ENCODE assay signal across 26 cellular contexts in genomic region chr15:65363306-65363705, GRCh38. TPM values are rescaled to one million over a fixed set of nuclear protein-coding genes. Genes with fewer than 3 reads are reported as not detected.
"Had no signal": no experiment of that assay in that cellular context is flagged by ENCODE, and none has a peak within 500 bp of the region (broad histone marks: within the 10 kb centered on the region; RNA-seq: fewer than 3 reads in every experiment).

No MANE protein-coding gene starts in this region.

- H3K9me3 ChIP-seq: Peyer's patch had no signal

- H3K36me3 ChIP-seq: brain microvascular endothelial cell, cardiac muscle cell, Peyer's patch had no signal

- H3K27ac ChIP-seq: brain microvascular endothelial cell, cardiac muscle cell, KMS-11, Peyer's patch, RWPE1 had no signal

- H3K4me3 ChIP-seq: cardiac muscle cell, Peyer's patch had no signal

- H3K4me1 Mint-ChIP-seq: activated CD8-positive, alpha-beta memory T cell treated with anti-CD3 and anti-CD28 coated beads, Interleukin-2, amount 10 ng/mL, durations not matched to agents 7 days and 5 days had no signal

- H3K9me3 Mint-ChIP-seq: activated naive CD4-positive, alpha-beta T cell treated with anti-CD3 and anti-CD28 coated beads for 36 hours; activated T-cell treated with anti-CD3 and anti-CD28 coated beads, Interleukin-2, amount 50 U/mL, for 24 hours; T-helper 1 cell treated with Interleukin-12 subunit alpha and Interleukin-12 subunit beta and Interleukin-4 antibody, amounts not matched to agents 30 μg/mL and 1 μg/mL, for 36 hours; WTC11 had no signal

- DNase-seq: activated CD4-positive, alpha-beta T cell treated with anti-CD3 and anti-CD28 coated beads for 48 hours; activated CD4-positive, alpha-beta T cell treated with anti-CD3 and anti-CD28 coated beads, Interleukin-2, amount 50 U/mL, for 48 hours; activated CD4-positive, CD25-positive, alpha-beta regulatory T cell treated with anti-CD3 and anti-CD28 coated beads, Interleukin-2, amount 50 U/mL, for 72 hours; activated CD8-positive, alpha-beta memory T cell treated with anti-CD3 and anti-CD28 coated beads, Interleukin-2, amount 10 ng/mL, durations not matched to agents 7 days and 5 days; activated effector memory CD4-positive, alpha-beta T cell treated with anti-CD3 and anti-CD28 coated beads, Interleukin-2, amount 50 U/mL, for 16 hours; activated naive CD4-positive, alpha-beta T cell treated with anti-CD3 and anti-CD28 coated beads for 36 hours; activated T-cell treated with anti-CD3 and anti-CD28 coated beads, Interleukin-2, amount 50 U/mL, for 24 hours; amygdala; brain microvascular endothelial cell; NCI-H1092; NCI-H1930; NCI-H2171; NCI-H226; NCI-H526; NCI-H774; Peyer's patch; SHP77 had no signal

- H3K4me1 ChIP-seq: Peyer's patch had no signal

- H3K4me3 Mint-ChIP-seq: activated CD8-positive, alpha-beta memory T cell treated with anti-CD3 and anti-CD28 coated beads, Interleukin-2, amount 10 ng/mL, durations not matched to agents 7 days and 5 days; activated naive CD4-positive, alpha-beta T cell treated with anti-CD3 and anti-CD28 coated beads for 36 hours; activated naive CD8-positive, alpha-beta T cell; activated T-cell treated with anti-CD3 and anti-CD28 coated beads, Interleukin-2, amount 50 U/mL, for 24 hours; T-helper 1 cell treated with Interleukin-12 subunit alpha and Interleukin-12 subunit beta and Interleukin-4 antibody, amounts not matched to agents 30 μg/mL and 1 μg/mL, for 36 hours; WTC11 had no signal

- H3K27me3 ChIP-seq: brain microvascular endothelial cell, cardiac muscle cell, Peyer's patch had no signal

- H3K36me3 Mint-ChIP-seq: activated CD8-positive, alpha-beta memory T cell treated with anti-CD3 and anti-CD28 coated beads, Interleukin-2, amount 10 ng/mL, durations not matched to agents 7 days and 5 days; activated naive CD8-positive, alpha-beta T cell; WTC11 had no signal

- H3K27ac Mint-ChIP-seq: activated CD8-positive, alpha-beta memory T cell treated with anti-CD3 and anti-CD28 coated beads, Interleukin-2, amount 10 ng/mL, durations not matched to agents 7 days and 5 days; activated naive CD4-positive, alpha-beta T cell treated with anti-CD3 and anti-CD28 coated beads for 36 hours; activated naive CD8-positive, alpha-beta T cell; activated T-cell treated with anti-CD3 and anti-CD28 coated beads, Interleukin-2, amount 50 U/mL, for 24 hours; T-helper 1 cell treated with Interleukin-12 subunit alpha and Interleukin-12 subunit beta and Interleukin-4 antibody, amounts not matched to agents 30 μg/mL and 1 μg/mL, for 36 hours had no signal

RNA-seq across cellular contexts. Expression of gene IGDCC3, which starts 14.5 kb away (rescaled TPM):
- total RNA-seq: activated CD8-positive, alpha-beta memory T cell treated with anti-CD3 and anti-CD28 coated beads, Interleukin-2, amount 10 ng/mL, durations not matched to agents 7 days and 5 days; activated naive CD4-positive, alpha-beta T cell treated with anti-CD3 and anti-CD28 coated beads for 36 hours; MCF 10A; NCI-H460; Peyer's patch had no signal

RNA-seq across cellular contexts. Expression of gene RNU5B-1, which starts 58.8 kb away (rescaled TPM):
- total RNA-seq: activated naive CD4-positive, alpha-beta T cell treated with anti-CD3 and anti-CD28 coated beads for 36 hours; cardiac muscle cell; MCF 10A; NCI-H460; Peyer's patch; SK-MEL-5; WTC11 had no signal
- polyA plus RNA-seq: cardiac muscle cell had no signal

RNA-seq across cellular contexts. Expression of gene IGDCC4, which starts 59.4 kb away (rescaled TPM):
- total RNA-seq: MCF 10A had no signal
